ENCODE assay signal across 18 cellular contexts in genomic region chr12:47102845-47103666, GRCh38. TPM values are rescaled to one million over a fixed set of nuclear protein-coding genes. Genes with fewer than 3 reads are reported as not detected.
DNase-seq lines count a peak whose midpoint lies in the region; ATAC-seq, FAIRE-seq and TF ChIP-seq lines count a peak whose summit lies in the region.
"Had no signal": no experiment of that assay in that cellular context is flagged by ENCODE, and none has a peak within 500 bp of the region (broad histone marks: within the 10 kb centered on the region; RNA-seq: fewer than 3 reads in every experiment).

No MANE protein-coding gene starts in this region.

- 79 to 83% methylated on average over 11 of the region's 11 CpGs for WGBS in pancreas, 2 donors

- H3K9me3 ChIP-seq in pancreas (no peaks in the 10 kb centered on the region), T-helper 17 cell (ENCODE audit: control insufficient read depth, low read length, poor library complexity, severe bottlenecking) (no peaks in the 10 kb centered on the region)

- H3K4me3 Mint-ChIP-seq in T-helper 17 cell, result no peak overlapping the region
- H3K4me3 Mint-ChIP-seq: activated CD4-positive, alpha-beta T cell treated with anti-CD3 and anti-CD28 coated beads, Interleukin-2, amount 10 ng/mL, durations not matched to agents 7 days and 5 days; activated T-helper 1 cell treated with anti-CD3 and anti-CD28 coated beads, Interleukin-12 subunit alpha, Interleukin-12 subunit beta, Interleukin-2, Interleukin-4 antibody, amounts not matched to agents 30 ng/mL and 10 ng/mL and 1 ng/mL, durations not matched to agents 14 hours and 24 hours and 36 hours; CD4-positive, CD25-positive, alpha-beta regulatory T cell; immature natural killer cell; natural killer cell had no signal

- peak; percentile 13 for FAIRE-seq in pancreas (lab: Jason Lieb, UNC)

- H3K27ac Mint-ChIP-seq in T-helper 17 cell, result no peak overlapping the region
- H3K27ac Mint-ChIP-seq: activated CD4-positive, alpha-beta T cell treated with anti-CD3 and anti-CD28 coated beads, Interleukin-2, amount 10 ng/mL, durations not matched to agents 7 days and 5 days; activated T-helper 1 cell treated with anti-CD3 and anti-CD28 coated beads, Interleukin-12 subunit alpha, Interleukin-12 subunit beta, Interleukin-2, Interleukin-4 antibody, amounts not matched to agents 30 ng/mL and 10 ng/mL and 1 ng/mL, durations not matched to agents 14 hours and 24 hours and 36 hours; CD4-positive, CD25-positive, alpha-beta regulatory T cell; immature natural killer cell; natural killer cell had no signal

- H3K4me3 ChIP-seq in AG09309 (ENCODE audit: control insufficient read depth, low read depth, low read length) (no peak overlapping the region), pancreas (no peak overlapping the region)
- H3K4me3 ChIP-seq: cardiac muscle cell had no signal

- no peaks in the 10 kb centered on the region for H3K4me1 ChIP-seq in pancreas

- DNase-seq in AG09309 (ENCODE audit: low read depth), result peak; percentile 100
- DNase-seq in M059J (ENCODE audit: low read depth), result peak; percentile 88
- DNase-seq in fibroblast of gingiva (ENCODE audit: low read depth), result peak; percentile 93
- no peak for DNase-seq in pancreas
- no peak for DNase-seq in activated effector memory CD4-positive, alpha-beta T cell treated with Interleukin-2 at 50 U/mL for 16 hours
- no peak for DNase-seq in T-helper 17 cell
- DNase-seq in T1000 (lab: John Stamatoyannopoulos, UW), result no peak
- no peak for DNase-seq in NCI-H2227 treated with DMSO at 0.1 percent for 48 hours (lab: John Stamatoyannopoulos, UW)
- DNase-seq: activated CD4-positive, alpha-beta T cell treated with anti-CD3 and anti-CD28 coated beads, Interleukin-2, amount 10 ng/mL, durations not matched to agents 7 days and 5 days; CD4-positive, CD25-positive, alpha-beta regulatory T cell; erythroblast; GDM1; immature natural killer cell; natural killer cell; NCI-H2171; SW 1271 had no signal

- intact Hi-C loops in pancreas (cut with DNase I), result no loop called here

- H3K4me1 Mint-ChIP-seq in T-helper 17 cell, result peaks cover 14% of the 10 kb centered on the region
- H3K4me1 Mint-ChIP-seq: activated CD4-positive, alpha-beta T cell treated with anti-CD3 and anti-CD28 coated beads, Interleukin-2, amount 10 ng/mL, durations not matched to agents 7 days and 5 days; immature natural killer cell; natural killer cell had no signal

- ATAC-seq in pancreas, result peak in 1 of 4 donors; percentile 21
- no peak for ATAC-seq in T-helper 17 cell
- ATAC-seq: natural killer cell had no signal

- H3K36me3 ChIP-seq in pancreas, result no peaks in the 10 kb centered on the region
- H3K36me3 ChIP-seq: cardiac muscle cell had no signal

- H3K27ac ChIP-seq in pancreas, result no peak overlapping the region
- H3K27ac ChIP-seq: cardiac muscle cell had no signal

- no peaks in the 10 kb centered on the region for H3K27me3 Mint-ChIP-seq in T-helper 17 cell
- H3K27me3 Mint-ChIP-seq: activated CD4-positive, alpha-beta T cell treated with anti-CD3 and anti-CD28 coated beads, Interleukin-2, amount 10 ng/mL, durations not matched to agents 7 days and 5 days; CD4-positive, CD25-positive, alpha-beta regulatory T cell had no signal

- TF ChIP-seq CTCF in AG09309 (IDR thresholded peaks at IDR 0.05; ENCODE audit: control insufficient read depth, insufficient read depth, low read depth, low read length, missing control alignments), result no peak
- no peak for TF ChIP-seq CTCF in pancreas (IDR thresholded peaks at IDR 0.05)

- no peaks in the 10 kb centered on the region for H3K27me3 ChIP-seq in pancreas
- H3K27me3 ChIP-seq: cardiac muscle cell had no signal

- H3K36me3 Mint-ChIP-seq in T-helper 17 cell (ENCODE audit: low read depth), result peaks cover 7% of the 10 kb centered on the region
- H3K36me3 Mint-ChIP-seq: natural killer cell had no signal

RNA-seq across cellular contexts. Expression of gene AMIGO2, which starts 23.3 kb away (rescaled TPM):
- total RNA-seq in M059J (2014; rRNA removed; shearing (Covaris generic)), result 26.1 and 37.5 TPM in 2 replicates
- total RNA-seq in pancreas (1 to 10 TPM; 1.3 to 7.5 (median 2.2) TPM), T-helper 17 cell (1 to 10 TPM; 8.0 to 9.1 TPM)
- polyA plus RNA-seq in pancreas, result 1 to 10 TPM; 2.2 to 3.9 TPM

RNA-seq across cellular contexts. Expression of gene PCED1B, which starts 23.6 kb away (rescaled TPM):
- 2.8 and 4.5 TPM in 2 replicates for total RNA-seq in M059J (2014; rRNA removed; shearing (Covaris generic))
- 1 to 10 TPM in 4 of 6 donors, under 1 TPM in 2; 0.71 to 6.4 (median 1.5) TPM for total RNA-seq in pancreas
- polyA plus RNA-seq in pancreas, result 1 to 10 TPM; 1.8 to 2.4 TPM
- 10 to 100 TPM; 48.6 to 54.2 TPM for total RNA-seq in T-helper 17 cell

Comparison
In these comparisons a context has a peak if more than half of its experiments do, and no peak if none do; other contexts are left out.
1. DNase-seq: peak in AG09309 (single experiment), M059J (single experiment) and fibroblast of gingiva (single experiment); none in pancreas (0 of 6), activated effector memory CD4-positive, alpha-beta T cell treated with Interleukin-2 at 50 U/mL for 16 hours (single experiment), T-helper 17 cell (0 of 3), T1000 (single experiment) and NCI-H2227 treated with DMSO at 0.1 percent for 48 hours (single experiment).